Comparison of ENCODE assay signal across 1 cellular context in the genomic region with DNA sequence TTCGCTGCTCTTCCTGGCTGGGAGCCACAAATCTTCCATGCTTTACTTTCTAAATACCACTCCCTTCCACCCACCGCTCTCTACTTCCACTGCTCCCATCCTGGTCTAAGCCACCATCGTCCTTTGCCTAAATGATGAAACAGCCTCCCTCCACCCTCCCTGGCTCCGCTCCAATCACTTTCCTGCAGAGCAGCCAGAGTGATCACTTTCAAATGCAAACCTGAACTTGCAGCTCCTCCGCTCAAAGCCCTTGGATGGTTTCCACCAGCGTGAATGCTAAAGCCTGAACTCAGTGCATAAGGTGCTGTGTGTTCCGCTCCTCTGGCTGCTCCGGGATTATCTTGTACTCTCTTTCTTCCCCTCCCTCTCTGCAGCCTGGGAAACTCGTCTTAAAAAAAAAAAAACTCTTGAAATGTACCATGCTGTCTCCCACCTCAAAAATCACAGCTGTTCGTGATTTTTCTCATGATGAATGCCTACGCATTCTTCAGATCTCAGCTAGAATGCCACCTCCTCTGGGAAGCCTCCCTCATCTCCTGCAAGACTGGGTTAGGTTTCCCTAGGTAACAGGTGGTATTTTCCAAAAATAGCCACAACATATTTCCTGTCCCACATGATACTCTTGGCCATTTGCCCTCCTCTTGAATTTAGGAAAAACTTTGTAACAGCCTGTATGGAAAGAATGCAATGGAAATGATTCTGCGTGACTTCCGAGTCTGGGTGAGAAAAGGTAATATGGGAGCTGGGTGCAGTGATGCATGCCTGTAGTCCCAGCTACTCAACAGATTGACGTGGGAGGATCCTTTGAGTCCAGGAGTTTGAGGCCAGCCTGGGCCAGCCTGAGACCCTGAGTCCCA.
A peak's percentile ranks its signal among the peaks of the same experiment; 100 is the strongest.
TF ChIP-seq lines count a peak whose summit lies in the region.

No MANE protein-coding gene starts in this region.

TF ChIP-seq in K562, 482 proteins besides CTCF, POLR2A, EP300 and RAD21 (continued from another document and continues in another):
- TF ChIP-seq HMBOX1 (IDR thresholded peaks at IDR 0.05), result no peak
- no peak for TF ChIP-seq FOSL1 (tag; conservative IDR thresholded peaks at IDR 0.05)
- 0 out of 2 replicates have a peak, but pooled peaks have one; percentile 11 for TF ChIP-seq TEAD4 (IDR thresholded peaks at IDR 0.05; ENCODE audit: low read length)
- no peak for TF ChIP-seq TEAD4 (CRISPR knock-in tag; IDR thresholded peaks at IDR 0.05; ENCODE audit: borderline replicate concordance)
- no peak for TF ChIP-seq ZNF197 (CRISPR knock-in tag; IDR thresholded peaks at IDR 0.05; ENCODE audit: low read depth)
- no peak for TF ChIP-seq ZNF263 (CRISPR knock-in tag; IDR thresholded peaks at IDR 0.05; ENCODE audit: borderline replicate concordance)
- TF ChIP-seq ZEB2 (IDR thresholded peaks at IDR 0.05), result no peak
- TF ChIP-seq CEBPG (CRISPR knock-in tag; IDR thresholded peaks at IDR 0.05), result 0 out of 2 replicates have a peak, but pooled peaks have one; percentile 38
- no peak for TF ChIP-seq CEBPG (tag; conservative IDR thresholded peaks at IDR 0.05 in 1 of 2, IDR thresholded peaks at IDR 0.05 in 1 of 2)
- no peak for TF ChIP-seq HMG20A (CRISPR knock-in tag; conservative IDR thresholded peaks at IDR 0.05)
- 0 out of 2 replicates have a peak, but pooled peaks have one; percentile 19 for TF ChIP-seq TAF7 (tag; IDR thresholded peaks at IDR 0.05)
- TF ChIP-seq ZNF140 (CRISPR knock-in tag; IDR thresholded peaks at IDR 0.05), result no peak
- no peak for TF ChIP-seq SMARCE1 (IDR thresholded peaks at IDR 0.05)
- no peak for TF ChIP-seq RHOXF2B (CRISPR knock-in tag; conservative IDR thresholded peaks at IDR 0.05)
- TF ChIP-seq MLLT1 (IDR thresholded peaks at IDR 0.05), result no peak
- TF ChIP-seq, protein P1, sequence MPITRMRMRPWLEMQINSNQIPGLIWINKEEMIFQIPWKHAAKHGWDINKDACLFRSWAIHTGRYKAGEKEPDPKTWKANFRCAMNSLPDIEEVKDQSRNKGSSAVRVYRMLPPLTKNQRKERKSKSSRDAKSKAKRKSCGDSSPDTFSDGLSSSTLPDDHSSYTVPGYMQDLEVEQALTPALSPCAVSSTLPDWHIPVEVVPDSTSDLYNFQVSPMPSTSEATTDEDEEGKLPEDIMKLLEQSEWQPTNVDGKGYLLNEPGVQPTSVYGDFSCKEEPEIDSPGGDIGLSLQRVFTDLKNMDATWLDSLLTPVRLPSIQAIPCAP (CRISPR knock-in tag; IDR thresholded peaks at IDR 0.05; ENCODE audit: borderline replicate concordance), result no peak
- no peak for TF ChIP-seq CLOCK (CRISPR knock-in tag; IDR thresholded peaks at IDR 0.05; ENCODE audit: borderline replicate concordance)
- TF ChIP-seq HNRNPL (IDR thresholded peaks at IDR 0.05; ENCODE audit: low read depth, low read length), result no peak
- TF ChIP-seq, protein P2, sequence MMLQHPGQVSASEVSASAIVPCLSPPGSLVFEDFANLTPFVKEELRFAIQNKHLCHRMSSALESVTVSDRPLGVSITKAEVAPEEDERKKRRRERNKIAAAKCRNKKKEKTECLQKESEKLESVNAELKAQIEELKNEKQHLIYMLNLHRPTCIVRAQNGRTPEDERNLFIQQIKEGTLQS (IDR thresholded peaks at IDR 0.05), result peak; percentile 62; the same call in 1 of the 2 replicates
- TF ChIP-seq, protein P2 (CRISPR knock-in tag; conservative IDR thresholded peaks at IDR 0.05), result no peak
- no peak for TF ChIP-seq BDP1 (IDR thresholded peaks at IDR 0.05; ENCODE audit: insufficient read depth, insufficient read length)
- TF ChIP-seq NFIC (IDR thresholded peaks at IDR 0.05), result peak; percentile 87
- TF ChIP-seq SRSF1 (IDR thresholded peaks at IDR 0.05; ENCODE audit: low read depth, low read length), result no peak
- no peak for TF ChIP-seq ZNF384 (IDR thresholded peaks at IDR 0.05; ENCODE audit: low read depth, low read length)
- TF ChIP-seq, protein P3, sequence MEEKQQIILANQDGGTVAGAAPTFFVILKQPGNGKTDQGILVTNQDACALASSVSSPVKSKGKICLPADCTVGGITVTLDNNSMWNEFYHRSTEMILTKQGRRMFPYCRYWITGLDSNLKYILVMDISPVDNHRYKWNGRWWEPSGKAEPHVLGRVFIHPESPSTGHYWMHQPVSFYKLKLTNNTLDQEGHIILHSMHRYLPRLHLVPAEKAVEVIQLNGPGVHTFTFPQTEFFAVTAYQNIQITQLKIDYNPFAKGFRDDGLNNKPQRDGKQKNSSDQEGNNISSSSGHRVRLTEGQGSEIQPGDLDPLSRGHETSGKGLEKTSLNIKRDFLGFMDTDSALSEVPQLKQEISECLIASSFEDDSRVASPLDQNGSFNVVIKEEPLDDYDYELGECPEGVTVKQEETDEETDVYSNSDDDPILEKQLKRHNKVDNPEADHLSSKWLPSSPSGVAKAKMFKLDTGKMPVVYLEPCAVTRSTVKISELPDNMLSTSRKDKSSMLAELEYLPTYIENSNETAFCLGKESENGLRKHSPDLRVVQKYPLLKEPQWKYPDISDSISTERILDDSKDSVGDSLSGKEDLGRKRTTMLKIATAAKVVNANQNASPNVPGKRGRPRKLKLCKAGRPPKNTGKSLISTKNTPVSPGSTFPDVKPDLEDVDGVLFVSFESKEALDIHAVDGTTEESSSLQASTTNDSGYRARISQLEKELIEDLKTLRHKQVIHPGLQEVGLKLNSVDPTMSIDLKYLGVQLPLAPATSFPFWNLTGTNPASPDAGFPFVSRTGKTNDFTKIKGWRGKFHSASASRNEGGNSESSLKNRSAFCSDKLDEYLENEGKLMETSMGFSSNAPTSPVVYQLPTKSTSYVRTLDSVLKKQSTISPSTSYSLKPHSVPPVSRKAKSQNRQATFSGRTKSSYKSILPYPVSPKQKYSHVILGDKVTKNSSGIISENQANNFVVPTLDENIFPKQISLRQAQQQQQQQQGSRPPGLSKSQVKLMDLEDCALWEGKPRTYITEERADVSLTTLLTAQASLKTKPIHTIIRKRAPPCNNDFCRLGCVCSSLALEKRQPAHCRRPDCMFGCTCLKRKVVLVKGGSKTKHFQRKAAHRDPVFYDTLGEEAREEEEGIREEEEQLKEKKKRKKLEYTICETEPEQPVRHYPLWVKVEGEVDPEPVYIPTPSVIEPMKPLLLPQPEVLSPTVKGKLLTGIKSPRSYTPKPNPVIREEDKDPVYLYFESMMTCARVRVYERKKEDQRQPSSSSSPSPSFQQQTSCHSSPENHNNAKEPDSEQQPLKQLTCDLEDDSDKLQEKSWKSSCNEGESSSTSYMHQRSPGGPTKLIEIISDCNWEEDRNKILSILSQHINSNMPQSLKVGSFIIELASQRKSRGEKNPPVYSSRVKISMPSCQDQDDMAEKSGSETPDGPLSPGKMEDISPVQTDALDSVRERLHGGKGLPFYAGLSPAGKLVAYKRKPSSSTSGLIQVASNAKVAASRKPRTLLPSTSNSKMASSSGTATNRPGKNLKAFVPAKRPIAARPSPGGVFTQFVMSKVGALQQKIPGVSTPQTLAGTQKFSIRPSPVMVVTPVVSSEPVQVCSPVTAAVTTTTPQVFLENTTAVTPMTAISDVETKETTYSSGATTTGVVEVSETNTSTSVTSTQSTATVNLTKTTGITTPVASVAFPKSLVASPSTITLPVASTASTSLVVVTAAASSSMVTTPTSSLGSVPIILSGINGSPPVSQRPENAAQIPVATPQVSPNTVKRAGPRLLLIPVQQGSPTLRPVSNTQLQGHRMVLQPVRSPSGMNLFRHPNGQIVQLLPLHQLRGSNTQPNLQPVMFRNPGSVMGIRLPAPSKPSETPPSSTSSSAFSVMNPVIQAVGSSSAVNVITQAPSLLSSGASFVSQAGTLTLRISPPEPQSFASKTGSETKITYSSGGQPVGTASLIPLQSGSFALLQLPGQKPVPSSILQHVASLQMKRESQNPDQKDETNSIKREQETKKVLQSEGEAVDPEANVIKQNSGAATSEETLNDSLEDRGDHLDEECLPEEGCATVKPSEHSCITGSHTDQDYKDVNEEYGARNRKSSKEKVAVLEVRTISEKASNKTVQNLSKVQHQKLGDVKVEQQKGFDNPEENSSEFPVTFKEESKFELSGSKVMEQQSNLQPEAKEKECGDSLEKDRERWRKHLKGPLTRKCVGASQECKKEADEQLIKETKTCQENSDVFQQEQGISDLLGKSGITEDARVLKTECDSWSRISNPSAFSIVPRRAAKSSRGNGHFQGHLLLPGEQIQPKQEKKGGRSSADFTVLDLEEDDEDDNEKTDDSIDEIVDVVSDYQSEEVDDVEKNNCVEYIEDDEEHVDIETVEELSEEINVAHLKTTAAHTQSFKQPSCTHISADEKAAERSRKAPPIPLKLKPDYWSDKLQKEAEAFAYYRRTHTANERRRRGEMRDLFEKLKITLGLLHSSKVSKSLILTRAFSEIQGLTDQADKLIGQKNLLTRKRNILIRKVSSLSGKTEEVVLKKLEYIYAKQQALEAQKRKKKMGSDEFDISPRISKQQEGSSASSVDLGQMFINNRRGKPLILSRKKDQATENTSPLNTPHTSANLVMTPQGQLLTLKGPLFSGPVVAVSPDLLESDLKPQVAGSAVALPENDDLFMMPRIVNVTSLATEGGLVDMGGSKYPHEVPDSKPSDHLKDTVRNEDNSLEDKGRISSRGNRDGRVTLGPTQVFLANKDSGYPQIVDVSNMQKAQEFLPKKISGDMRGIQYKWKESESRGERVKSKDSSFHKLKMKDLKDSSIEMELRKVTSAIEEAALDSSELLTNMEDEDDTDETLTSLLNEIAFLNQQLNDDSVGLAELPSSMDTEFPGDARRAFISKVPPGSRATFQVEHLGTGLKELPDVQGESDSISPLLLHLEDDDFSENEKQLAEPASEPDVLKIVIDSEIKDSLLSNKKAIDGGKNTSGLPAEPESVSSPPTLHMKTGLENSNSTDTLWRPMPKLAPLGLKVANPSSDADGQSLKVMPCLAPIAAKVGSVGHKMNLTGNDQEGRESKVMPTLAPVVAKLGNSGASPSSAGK (IDR thresholded peaks at IDR 0.05), result no peak
- TF ChIP-seq RFX7 (CRISPR knock-in tag; IDR thresholded peaks at IDR 0.05), result no peak
- no peak for TF ChIP-seq MAFK (IDR thresholded peaks at IDR 0.05; ENCODE audit: low read length)
- no peak for TF ChIP-seq MAZ (CRISPR knock-in tag; conservative IDR thresholded peaks at IDR 0.05 in 1 of 2, IDR thresholded peaks at IDR 0.05 in 1 of 2)
- peak; percentile 83 to 84 for TF ChIP-seq KDM1A (IDR thresholded peaks at IDR 0.05)
- no peak for TF ChIP-seq AFF1 (IDR thresholded peaks at IDR 0.05; ENCODE audit: low read depth in 1 of 2, partially characterized antibody in 2 of 2)
- TF ChIP-seq PHB (CRISPR knock-in tag; IDR thresholded peaks at IDR 0.05), result no peak
- no peak for TF ChIP-seq BMI1 (IDR thresholded peaks at IDR 0.05; ENCODE audit: low read length)
